Comparison of ENCODE assay signal across 8 cellular contexts in the genomic region with DNA sequence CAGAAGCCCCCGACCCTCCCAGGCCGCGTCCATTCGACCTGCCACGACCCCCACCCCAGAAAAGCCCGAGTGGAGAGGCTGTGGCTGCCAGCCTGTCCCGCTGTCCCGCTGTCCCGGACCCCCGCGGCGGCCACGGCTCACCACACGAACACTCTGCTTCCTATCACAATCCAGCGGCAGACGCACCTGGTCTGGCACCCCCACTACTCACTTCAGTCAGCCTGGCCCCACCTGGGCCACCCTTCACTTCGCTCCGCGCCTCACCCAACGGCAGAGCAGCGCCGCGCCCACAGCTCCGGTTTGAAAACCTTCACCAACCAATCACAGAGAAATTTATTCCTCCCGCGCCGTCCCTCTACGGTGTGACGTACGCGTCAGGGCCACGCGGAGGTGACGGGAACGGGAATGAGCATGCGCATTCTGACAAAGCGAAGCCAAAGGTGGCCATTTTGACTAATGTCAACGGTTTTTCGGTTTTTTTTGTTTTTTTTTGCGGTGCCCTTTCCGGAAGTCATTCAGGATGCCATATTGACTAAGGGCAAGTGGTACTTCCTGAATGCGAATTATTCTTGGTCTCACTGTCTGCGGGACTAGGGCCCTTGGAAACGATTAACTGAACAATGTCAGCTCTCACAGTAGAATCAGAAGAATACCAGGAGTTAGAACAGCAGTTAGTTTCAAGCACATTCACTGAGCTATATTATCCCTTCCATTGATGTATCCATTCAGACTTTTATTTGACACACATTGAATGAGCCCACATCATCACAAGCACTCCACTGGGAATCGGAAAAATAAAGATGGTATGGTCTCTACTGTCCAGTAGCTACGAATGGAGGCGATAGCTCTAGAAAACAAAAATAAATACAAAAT. TPM values are rescaled to one million over a fixed set of nuclear protein-coding genes. Genes with fewer than 3 reads are reported as not detected.
DNase-seq lines count a peak whose midpoint lies in the region; ATAC-seq and FAIRE-seq lines count a peak whose summit lies in the region.

A gene with protein sequence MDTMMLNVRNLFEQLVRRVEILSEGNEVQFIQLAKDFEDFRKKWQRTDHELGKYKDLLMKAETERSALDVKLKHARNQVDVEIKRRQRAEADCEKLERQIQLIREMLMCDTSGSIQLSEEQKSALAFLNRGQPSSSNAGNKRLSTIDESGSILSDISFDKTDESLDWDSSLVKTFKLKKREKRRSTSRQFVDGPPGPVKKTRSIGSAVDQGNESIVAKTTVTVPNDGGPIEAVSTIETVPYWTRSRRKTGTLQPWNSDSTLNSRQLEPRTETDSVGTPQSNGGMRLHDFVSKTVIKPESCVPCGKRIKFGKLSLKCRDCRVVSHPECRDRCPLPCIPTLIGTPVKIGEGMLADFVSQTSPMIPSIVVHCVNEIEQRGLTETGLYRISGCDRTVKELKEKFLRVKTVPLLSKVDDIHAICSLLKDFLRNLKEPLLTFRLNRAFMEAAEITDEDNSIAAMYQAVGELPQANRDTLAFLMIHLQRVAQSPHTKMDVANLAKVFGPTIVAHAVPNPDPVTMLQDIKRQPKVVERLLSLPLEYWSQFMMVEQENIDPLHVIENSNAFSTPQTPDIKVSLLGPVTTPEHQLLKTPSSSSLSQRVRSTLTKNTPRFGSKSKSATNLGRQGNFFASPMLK (minus strand): TSS at position 308 of the 873 bp plus-strand sequence. CDS start 8,779 bp downstream, outside the sequence.

- peak within 1 kb of the TSS; percentile 34 for H4K91ac ChIP-seq in mesenchymal stem cell (ENCODE audit: low read length)

- H3K23ac ChIP-seq in mesenchymal stem cell (ENCODE audit: low read length in 2 of 2): peak within 1 kb of the TSS in 1 of 2 experiments; percentile 90

- H3K4me2 ChIP-seq in mesenchymal stem cell (ENCODE audit: low read length, poor library complexity, severe bottlenecking): peak within 1 kb of the TSS; percentile 86

- H3K27ac ChIP-seq in mesenchymal stem cell (ENCODE audit: low read length, poor library complexity, severe bottlenecking): no peak within 1 kb of the TSS

- H2BK5ac ChIP-seq in mesenchymal stem cell (ENCODE audit: low read depth, low read length, poor library complexity, severe bottlenecking): no peak within 1 kb of the TSS

- peak within 1 kb of the TSS in 1 of 2 experiments; percentile 37 for H2BK12ac ChIP-seq in mesenchymal stem cell (ENCODE audit: low read length in 2 of 2)

- H3K9me3 ChIP-seq in endocrine pancreas (ENCODE audit: control insufficient read depth, low read length) (no peaks in the 10 kb centered on the region), mesenchymal stem cell (ENCODE audit: control insufficient read depth, low read length) (no peaks in the 10 kb centered on the region)

- no peaks in the 10 kb centered on the region for H3K79me1 ChIP-seq in mesenchymal stem cell (replicated peaks; ENCODE audit: low read length, poor library complexity, severe bottlenecking)

- no peaks in the 10 kb centered on the region for H3K4me1 ChIP-seq in endocrine pancreas (ENCODE audit: control insufficient read depth, insufficient read depth, low read length)
- no peaks in the 10 kb centered on the region for H3K4me1 ChIP-seq in mesenchymal stem cell (ENCODE audit: control insufficient read depth, insufficient read depth, low read depth, low read length)

- peak within 1 kb of the TSS; percentile 76 for H2AK5ac ChIP-seq in mesenchymal stem cell (ENCODE audit: low read length, severe bottlenecking)

- peak within 1 kb of the TSS; percentile 68 for H4K8ac ChIP-seq in mesenchymal stem cell (ENCODE audit: low read length)

- peak within 1 kb of the TSS; percentile 14 to 44 for H3K18ac ChIP-seq in mesenchymal stem cell (ENCODE audit: low read depth in 1 of 2, low read length in 2 of 2)

- H3K27me3 ChIP-seq in endocrine pancreas (ENCODE audit: control insufficient read depth, insufficient read depth, low read length) (no peaks in the 10 kb centered on the region), mesenchymal stem cell (ENCODE audit: control insufficient read depth in 1 of 2, insufficient read depth in 1 of 2, low read length in 2 of 2) (no peaks in the 10 kb centered on the region)

- no peak within 1 kb of the TSS for H2BK15ac ChIP-seq in mesenchymal stem cell (ENCODE audit: low read depth, poor library complexity, severe bottlenecking)

- H2BK120ac ChIP-seq in mesenchymal stem cell (ENCODE audit: low read depth, low read length): no peak within 1 kb of the TSS

- H3K9ac ChIP-seq in endocrine pancreas (ENCODE audit: control insufficient read depth, insufficient read depth, low read length): peak within 1 kb of the TSS; percentile 61
- H3K9ac ChIP-seq in mesenchymal stem cell (ENCODE audit: low read length): peak within 1 kb of the TSS; percentile 91

- under 1% methylated on average over 44 of the region's 47 CpGs for WGBS in mesenchymal stem cell

- peak within 1 kb of the TSS in 1 of 2 experiments; percentile 93 for H3K14ac ChIP-seq in mesenchymal stem cell (ENCODE audit: low read length in 2 of 2)

- H3K4me3 ChIP-seq in endocrine pancreas (ENCODE audit: control insufficient read depth, insufficient read depth, low read length) (peak within 1 kb of the TSS; percentile 58), mesenchymal stem cell (ENCODE audit: insufficient read depth in 1 of 2, low read depth in 1 of 2, low read length in 2 of 2) (peak within 1 kb of the TSS; percentile 96 to 98)

- no peak within 1 kb of the TSS for H3K4ac ChIP-seq in mesenchymal stem cell (ENCODE audit: low read depth in 1 of 2, low read length in 2 of 2)

- peak; percentile 93 for ATAC-seq in GM21367 (IDR thresholded peaks at IDR 0.05; ENCODE audit: unreplicated experiment)

- H3K36me3 ChIP-seq in endocrine pancreas (ENCODE audit: control insufficient read depth, insufficient read depth, low read length): no peaks in the 10 kb centered on the region
- H3K36me3 ChIP-seq in mesenchymal stem cell (ENCODE audit: control insufficient read depth in 1 of 2, insufficient read depth in 2 of 2, low read depth in 1 of 2, low read length in 2 of 2): no peaks in the 10 kb centered on the region

- H2AFZ ChIP-seq in mesenchymal stem cell (ENCODE audit: low read depth, low read length): peak within 1 kb of the TSS; percentile 83

- DNase-seq in COLO829 (ENCODE audit: low spot score) (peak; percentile 100), HTR-8/SVneo (ENCODE audit: insufficient read length, low spot score) (peak; percentile 95), NOMO-1 treated with dmso at 0.1 percent for 144 hours (lab: John Stamatoyannopoulos, UW; ENCODE audit: unreplicated experiment) (peak; percentile 96), mesenchymal stem cell (peak; percentile 98)
- DNase-seq in activated CD8-positive, alpha-beta memory T cell treated with anti-CD3 and anti-CD28 coated beads for 48 hours (ENCODE audit: low read depth in 2 of 3, low spot score in 2 of 3): peak; percentile 70 to 88 (median 87)
- peak; percentile 89 for DNase-seq in stimulated activated CD8-positive, alpha-beta memory T cell treated with anti-CD3 and anti-CD28 coated beads, Interleukin-12 subunit alpha, Interleukin-12 subunit beta, amount 100 ng/mL, for 4 hours (ENCODE audit: low read depth)

- FAIRE-seq in HTR-8/SVneo (lab: Jason Lieb, UNC): peak; percentile 94

RNA-seq across cellular contexts. Expression of the gene that starts here (rescaled TPM):
- 12.0 TPM for polyA plus RNA-seq in mesenchymal stem cell (2013, experiment 1 of 2)
- polyA plus RNA-seq in mesenchymal stem cell (2013, experiment 2 of 2): 13.2 TPM
